Comparison of ENCODE assay signal across 15 cellular contexts in the genomic region with DNA sequence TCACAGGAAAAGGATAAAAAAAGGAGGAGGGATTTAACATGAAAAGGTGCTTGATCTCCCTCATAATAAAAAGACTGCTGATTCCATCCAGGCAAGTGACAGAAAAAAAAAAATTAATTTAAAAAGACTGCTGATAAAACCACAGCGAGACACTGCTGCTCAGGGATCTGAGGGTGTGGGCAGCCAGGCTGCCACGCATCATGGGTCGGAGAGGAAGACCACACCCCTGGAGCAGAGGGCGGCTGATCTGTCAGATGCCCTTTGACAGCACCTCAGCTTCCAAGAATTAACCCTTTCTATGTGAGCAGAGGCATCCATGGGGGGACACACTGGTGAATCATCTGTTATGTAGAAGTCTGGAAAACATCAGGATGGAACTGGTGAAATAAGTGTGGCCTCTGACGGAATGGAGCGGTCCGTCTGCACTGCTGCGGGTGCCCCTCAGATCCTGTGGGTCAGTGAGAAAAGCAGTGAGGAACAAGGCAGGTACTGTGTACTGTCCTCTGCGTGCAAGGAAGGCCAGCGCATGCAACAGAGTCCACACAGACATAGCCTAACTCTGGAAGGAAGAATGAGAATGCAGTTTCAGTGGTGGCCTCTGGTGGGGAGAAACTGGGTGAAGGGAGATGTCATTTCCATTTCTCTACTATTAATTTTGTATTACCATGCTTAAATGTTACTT.
"Had no signal": no experiment of that assay in that cellular context is flagged by ENCODE, and none has a peak within 500 bp of the region (broad histone marks: within the 10 kb centered on the region; RNA-seq: fewer than 3 reads in every experiment).

No MANE protein-coding gene starts in this region.

- H3K9me3 ChIP-seq: colonic mucosa, right lobe of liver, transverse colon had no signal

- H3K36me3 Mint-ChIP-seq: mesothelial cell of epicardium had no signal

- H3K27ac ChIP-seq: colonic mucosa, gastroesophageal sphincter, right lobe of liver, SK-N-MC, spleen, transverse colon had no signal

- ATAC-seq: activated CD4-positive, CD25-positive, alpha-beta regulatory T cell treated with anti-CD3 and anti-CD28 coated beads, Interleukin-2, amount 50 U/mL, for 24 hours; gastroesophageal sphincter; stimulated activated naive B cell treated with anti-CD40 and anti-IgM and Interleukin-4, amounts not matched to agents 10 μg/mL and 1 μg/mL and 100 μg/mL, for 72 hours had no signal

- H3K36me3 ChIP-seq: colonic mucosa, gastroesophageal sphincter, spleen, transverse colon had no signal

- H3K4me3 Mint-ChIP-seq: activated T-cell treated with anti-CD3 and anti-CD28 coated beads, Interleukin-2, amount 50 U/mL, for 24 hours; mesothelial cell of epicardium; stimulated activated naive B cell treated with anti-CD40 and anti-IgM and Interleukin-4, amounts not matched to agents 10 μg/mL and 1 μg/mL and 100 μg/mL, for 72 hours had no signal

- H3K4me1 ChIP-seq: colonic mucosa, gastroesophageal sphincter, spleen, transverse colon had no signal

- H3K27me3 ChIP-seq: colonic mucosa, gastroesophageal sphincter, right lobe of liver, transverse colon had no signal

- H3K27ac Mint-ChIP-seq: activated T-cell treated with anti-CD3 and anti-CD28 coated beads, Interleukin-2, amount 50 U/mL, for 24 hours; mesothelial cell of epicardium; stimulated activated naive B cell treated with anti-CD40 and anti-IgM and Interleukin-4, amounts not matched to agents 10 μg/mL and 1 μg/mL and 100 μg/mL, for 72 hours had no signal

- DNase-seq: activated CD4-positive, alpha-beta T cell treated with anti-CD3 and anti-CD28 coated beads, Interleukin-2, amount 50 U/mL, for 4 hours; activated effector memory CD4-positive, alpha-beta T cell treated with anti-CD3 and anti-CD28 coated beads, Interleukin-2, amount 50 U/mL, for 16 hours; activated T-cell treated with anti-CD3 and anti-CD28 coated beads, Interleukin-2, amount 50 U/mL, for 24 hours; colonic mucosa; effector CD4-positive, alpha-beta T cell; kidney; right lobe of liver; spleen; stimulated activated CD4-positive, alpha-beta T cell treated with anti-CD3 and anti-CD28 coated beads, Interleukin-1b, Interleukin-23, amount 100 ng/mL, for 48 hours; stimulated activated naive B cell treated with anti-CD40 and anti-IgM and Interleukin-4, amounts not matched to agents 10 μg/mL and 1 μg/mL and 100 μg/mL, for 72 hours; transverse colon had no signal

- H3K4me1 Mint-ChIP-seq: mesothelial cell of epicardium had no signal

- H3K4me3 ChIP-seq: colonic mucosa, gastroesophageal sphincter, right lobe of liver, SK-N-MC, spleen, transverse colon had no signal
